Comparison of ENCODE assay signal across 8 cellular contexts in the genomic region with DNA sequence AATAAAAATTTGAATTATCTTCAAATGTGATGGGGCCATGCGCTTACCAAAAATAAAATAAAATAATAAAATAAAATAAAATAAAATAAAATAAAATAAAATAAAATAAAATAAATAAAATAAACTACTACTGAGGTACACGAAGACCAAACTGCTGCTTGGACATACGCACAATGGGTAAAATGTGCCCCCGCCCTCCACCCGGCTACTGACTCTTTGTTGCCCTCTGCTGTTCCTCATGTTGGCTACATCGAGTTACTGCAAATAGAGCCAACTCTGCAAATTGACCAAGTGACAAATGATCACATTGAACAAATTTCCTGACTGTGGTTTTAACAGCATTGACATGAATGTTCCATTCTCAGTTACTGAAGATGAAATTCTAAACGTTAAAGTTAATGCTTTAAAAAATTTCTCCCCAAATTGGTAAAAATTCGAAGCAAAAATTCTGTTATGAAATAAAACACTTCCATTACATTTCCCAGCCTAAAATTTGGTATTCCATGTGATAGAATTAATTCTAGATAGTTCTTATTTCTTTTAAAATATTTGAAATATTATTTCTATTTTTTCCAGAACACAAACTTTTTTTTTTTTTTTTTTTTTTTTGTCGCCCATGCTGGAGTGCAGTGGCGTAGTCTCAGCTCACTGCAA. TPM values are rescaled to one million over a fixed set of nuclear protein-coding genes. Genes with fewer than 3 reads are reported as not detected.
DNase-seq lines count a peak whose midpoint lies in the region; ATAC-seq and TF ChIP-seq lines count a peak whose summit lies in the region.

No MANE protein-coding gene starts in this region.

- TF ChIP-seq POLR2A in spleen (IDR thresholded peaks at IDR 0.05) = no peak

- H3K4me1 Mint-ChIP-seq in activated naive CD4-positive, alpha-beta T cell treated with anti-CD3 and anti-CD28 coated beads, Interleukin-2, amount 10 ng/mL, durations not matched to agents 7 days and 5 days = no peaks in the 10 kb centered on the region

- H3K27ac ChIP-seq in spleen (no peak overlapping the region), coronary artery (no peak overlapping the region)

- CTCF ChIA-PET in activated naive CD4-positive, alpha-beta T cell treated with anti-CD3 and anti-CD28 coated beads, Interleukin-2, amount 10 ng/mL, durations not matched to agents 7 days and 5 days (lab: Charles Lee) = no interaction called here

- no peak overlapping the region for H3K27ac Mint-ChIP-seq in activated naive CD4-positive, alpha-beta T cell treated with anti-CD3 and anti-CD28 coated beads, Interleukin-2, amount 10 ng/mL, durations not matched to agents 7 days and 5 days

- no peaks in the 10 kb centered on the region for H3K36me3 ChIP-seq in spleen

- peak; percentile 41 for DNase-seq in DMS153 (lab: John Stamatoyannopoulos, UW)
- peak; percentile 53 for DNase-seq in NCI-H82 treated with DMSO at 0.1 percent for 48 hours (lab: John Stamatoyannopoulos, UW; ENCODE audit: unreplicated experiment)
- peak; percentile 48 for DNase-seq in activated naive CD4-positive, alpha-beta T cell treated with anti-CD3 and anti-CD28 coated beads, Interleukin-2, amount 10 ng/mL, durations not matched to agents 7 days and 5 days
- peak; percentile 52 for DNase-seq in left ventricle myocardium superior
- peak; percentile 69 for DNase-seq in spleen
- DNase-seq in coronary artery (ENCODE audit: low spot score) = no peak

- no peaks in the 10 kb centered on the region for H3K27me3 ChIP-seq in spleen (replicated peaks in 1 of 7)

- no peaks in the 10 kb centered on the region for H3K9me3 ChIP-seq in spleen

- WGBS in spleen, 5 donors = 33 to 43% (median 41%) methylated on average over 9 to 10 of the region's 10 CpGs

- H3K27me3 Mint-ChIP-seq in activated naive CD4-positive, alpha-beta T cell treated with anti-CD3 and anti-CD28 coated beads, Interleukin-2, amount 10 ng/mL, durations not matched to agents 7 days and 5 days = no peaks in the 10 kb centered on the region

- H3K4me3 Mint-ChIP-seq in activated naive CD4-positive, alpha-beta T cell treated with anti-CD3 and anti-CD28 coated beads, Interleukin-2, amount 10 ng/mL, durations not matched to agents 7 days and 5 days = no peak overlapping the region

- H3K36me3 Mint-ChIP-seq in activated naive CD4-positive, alpha-beta T cell treated with anti-CD3 and anti-CD28 coated beads, Interleukin-2, amount 10 ng/mL, durations not matched to agents 7 days and 5 days = no peaks in the 10 kb centered on the region

- TF ChIP-seq CTCF in spleen (IDR thresholded peaks at IDR 0.05 in 8 of 11, conservative IDR thresholded peaks at IDR 0.05 in 3 of 11) (peak in 10 of 11 experiments; percentile 9 to 62 (median 52)), coronary artery (IDR thresholded peaks at IDR 0.05) (no peak)

- peaks cover 0 to 5% (median 0%) of the 10 kb centered on the region in 6 donors for H3K4me1 ChIP-seq in spleen

- H3K9me3 Mint-ChIP-seq in activated naive CD4-positive, alpha-beta T cell treated with anti-CD3 and anti-CD28 coated beads, Interleukin-2, amount 10 ng/mL, durations not matched to agents 7 days and 5 days = no peaks in the 10 kb centered on the region

- intact Hi-C loops in left ventricle myocardium superior (cut with micrococcal nuclease) (no loop called here), spleen (cut with DNase I; ENCODE audit: low total_unique reads) (loop anchor here (5.0 kb wide), 1 partner anchor 405 kb away; no protein-coding TSS in a partner anchor)

- ATAC-seq in GM19351 (IDR thresholded peaks at IDR 0.05; ENCODE audit: unreplicated experiment) = peak; percentile 92
- peak; percentile 80 for ATAC-seq in HG03442 (IDR thresholded peaks at IDR 0.05; ENCODE audit: unreplicated experiment)
- peak; percentile 55 for ATAC-seq in left ventricle myocardium superior

- H3K4me3 ChIP-seq in spleen (no peak overlapping the region), coronary artery (no peak overlapping the region)

RNA-seq across cellular contexts. Expression of a gene that starts 18.8 kb away (rescaled TPM):
- total RNA-seq in left ventricle myocardium superior (not detected), spleen (under 1 TPM in 4 of 7 donors, not detected in 3; 0.32 to 0.70 (median 0.65) TPM)
- under 1 TPM; 0.20 to 0.49 (median 0.38) TPM for polyA plus RNA-seq in spleen
